Comparison of ENCODE assay signal across 13 cellular contexts in genomic region chr15:58522865-58523264, GRCh38.
DNase-seq lines count a peak whose midpoint lies in the region; ATAC-seq and TF ChIP-seq lines count a peak whose summit lies in the region.
"Had no signal": no experiment of that assay in that cellular context is flagged by ENCODE, and none has a peak within 500 bp of the region (broad histone marks: within the 10 kb centered on the region; RNA-seq: fewer than 3 reads in every experiment).

No MANE protein-coding gene starts in this region.

- no peaks in the 10 kb centered on the region for H3K79me2 ChIP-seq in GM23338 (replicated peaks; ENCODE audit: insufficient read depth)

- H3K27me3 Mint-ChIP-seq in GM23338 (ENCODE audit: insufficient read depth, low read depth, poor library complexity) (no peaks in the 10 kb centered on the region), T-helper 17 cell (peaks cover 17% of the 10 kb centered on the region)

- H3K27me3 ChIP-seq in GM23338 (ENCODE audit: insufficient read depth) (no peaks in the 10 kb centered on the region), gastrocnemius medialis (no peaks in the 10 kb centered on the region)
- H3K27me3 ChIP-seq: testis had no signal

- intact Hi-C loops in gastrocnemius medialis (cut with DNase I; ENCODE audit: low total_unique reads), result loop anchor here (10.0 kb wide), 1 partner anchor 222 kb away; the partner anchor contains the start of gene ADAM10

- in situ Hi-C loops in gastrocnemius medialis (cut with MboI; ENCODE audit: low sequenced_read_pairs in 4 of 4), result no loop called here

- H3K4me1 Mint-ChIP-seq in GM23338 (peaks cover 16% of the 10 kb centered on the region), T-helper 17 cell (peaks cover 16% of the 10 kb centered on the region)

- no peaks in the 10 kb centered on the region for H3K9me3 Mint-ChIP-seq in GM23338

- H3K4me3 Mint-ChIP-seq in GM23338 (no peak overlapping the region), T-helper 17 cell (no peak overlapping the region)

- H2AFZ ChIP-seq in GM23338, result 0 out of 2 replicates have a peak overlapping the region, but pooled peaks have one; percentile 38

- H3K27ac Mint-ChIP-seq in GM23338, result no peak overlapping the region
- peak overlapping the region; percentile 54 for H3K27ac Mint-ChIP-seq in T-helper 17 cell

- DNase-seq in GM23338 (ENCODE audit: low spot score) (no peak), T-helper 17 cell (no peak), inferior parietal cortex (ENCODE audit: extremely low spot score) (peak; percentile 45), gastrocnemius medialis (no peak), NCI-H2227 (lab: John Stamatoyannopoulos, UW; ENCODE audit: unreplicated experiment) (no peak)
- DNase-seq in central memory CD4-positive, alpha-beta T cell, result no peak
- DNase-seq: activated CD8-positive, alpha-beta memory T cell treated with anti-CD3 and anti-CD28 coated beads for 24 hours; activated naive CD4-positive, alpha-beta T cell treated with Interleukin-2 at 50 U/mL for 16 hours; NCI-H1092; NCI-H510A treated with DMSO at 0.1 percent for 48 hours had no signal

- ATAC-seq in GM23338 (no peak), T-helper 17 cell (no peak), gastrocnemius medialis (peak; percentile 9 to 19), HG03280 (IDR thresholded peaks at IDR 0.05; ENCODE audit: unreplicated experiment) (no peak), HG02885 (IDR thresholded peaks at IDR 0.05; ENCODE audit: poor library complexity, unreplicated experiment) (no peak)

- H3K4me2 ChIP-seq in GM23338, result no peak overlapping the region

- H4K20me1 ChIP-seq in GM23338 (replicated peaks; ENCODE audit: insufficient read depth), result no peaks in the 10 kb centered on the region

- TF ChIP-seq CTCF in GM23338 (conservative IDR thresholded peaks at IDR 0.05; ENCODE audit: low read depth in 2 of 2) (no peak), gastrocnemius medialis (IDR thresholded peaks at IDR 0.05 in 4 of 5, conservative IDR thresholded peaks at IDR 0.05 in 1 of 5) (no peak)

- no peaks in the 10 kb centered on the region for H3F3A ChIP-seq in GM23338 (replicated peaks; ENCODE audit: low read depth)

- H3K27ac ChIP-seq in GM23338 (ENCODE audit: low read depth), result no peak overlapping the region
- H3K27ac ChIP-seq in gastrocnemius medialis, result peak overlapping the region in 1 of 4 donors; percentile 29

- H3K36me3 ChIP-seq in GM23338 (ENCODE audit: insufficient read depth) (no peaks in the 10 kb centered on the region), gastrocnemius medialis (no peaks in the 10 kb centered on the region)

- H3K4me1 ChIP-seq in GM23338 (ENCODE audit: insufficient read depth) (peaks cover 7% of the 10 kb centered on the region), gastrocnemius medialis (peaks cover 12 to 18% of the 10 kb centered on the region in 2 donors)

- H3K9me2 ChIP-seq in GM23338 (ENCODE audit: insufficient read depth), result no peaks in the 10 kb centered on the region

- no peaks in the 10 kb centered on the region for H3K36me3 Mint-ChIP-seq in GM23338 (ENCODE audit: low read depth)
- H3K36me3 Mint-ChIP-seq in T-helper 17 cell (ENCODE audit: low read depth), result no peaks in the 10 kb centered on the region

- H3K9me3 ChIP-seq in T-helper 17 cell (ENCODE audit: control insufficient read depth, low read length, poor library complexity, severe bottlenecking) (no peaks in the 10 kb centered on the region), gastrocnemius medialis (no peaks in the 10 kb centered on the region)
- H3K9me3 ChIP-seq: testis had no signal

- TF ChIP-seq POLR2A in gastrocnemius medialis (IDR thresholded peaks at IDR 0.05), result no peak

- H3K4me3 ChIP-seq in GM23338 (no peak overlapping the region), gastrocnemius medialis (no peak overlapping the region)
- H3K4me3 ChIP-seq: testis had no signal

TF ChIP-seq in GM23338, 12 proteins besides CTCF, POLR2A, EP300 and RAD21:
- TF ChIP-seq EZH2phosphoT487 (IDR thresholded peaks at IDR 0.05; ENCODE audit: unreplicated experiment), result no peak

Comparison
In these comparisons a context has a peak if more than half of its experiments do, and no peak if none do; other contexts are left out.
1. ATAC-seq: peak in gastrocnemius medialis (2 of 2); none in GM23338 (single experiment), T-helper 17 cell (single experiment), HG03280 (single experiment) and HG02885 (single experiment).